16 cellular contexts compared by ENCODE assay signal in genomic region chr1:55286851-55287602, GRCh38.
DNase-seq lines count a peak whose midpoint lies in the region; ATAC-seq and TF ChIP-seq lines count a peak whose summit lies in the region.
"Had no signal": no experiment of that assay in that cellular context is flagged by ENCODE, and none has a peak within 500 bp of the region (broad histone marks: within the 10 kb centered on the region; RNA-seq: fewer than 3 reads in every experiment).

No MANE protein-coding gene starts in this region.

- H3K4me1 ChIP-seq in foreskin keratinocyte, result no peaks in the 10 kb centered on the region
- H3K4me1 ChIP-seq: Peyer's patch had no signal

- H3K27me3 ChIP-seq in foreskin keratinocyte, result no peaks in the 10 kb centered on the region
- H3K27me3 ChIP-seq: Peyer's patch had no signal

- no peaks in the 10 kb centered on the region for H3K36me3 Mint-ChIP-seq in activated T-helper 1 cell treated with anti-CD3 and anti-CD28 coated beads, Interleukin-12 subunit alpha, Interleukin-12 subunit beta, Interleukin-2, Interleukin-4 antibody, amounts not matched to agents 30 ng/mL and 10 ng/mL and 1 ng/mL, durations not matched to agents 14 hours and 24 hours and 36 hours (ENCODE audit: low read depth)
- H3K36me3 Mint-ChIP-seq in memory B cell, result no peaks in the 10 kb centered on the region

- H3K4me3 Mint-ChIP-seq in activated T-helper 1 cell treated with anti-CD3 and anti-CD28 coated beads, Interleukin-12 subunit alpha, Interleukin-12 subunit beta, Interleukin-2, Interleukin-4 antibody, amounts not matched to agents 30 ng/mL and 10 ng/mL and 1 ng/mL, durations not matched to agents 14 hours and 24 hours and 36 hours, result no peak overlapping the region
- H3K4me3 Mint-ChIP-seq in memory B cell, result peak overlapping the region; percentile 84
- H3K4me3 Mint-ChIP-seq: dendritic cell treated with granulocyte-macrophage colony-stimulating factor and Interleukin-4, amounts not matched to agents 40 ng/mL and 50 ng/mL, for 4 days; nephron had no signal

- H3K4me1 Mint-ChIP-seq in activated T-helper 1 cell treated with anti-CD3 and anti-CD28 coated beads, Interleukin-12 subunit alpha, Interleukin-12 subunit beta, Interleukin-2, Interleukin-4 antibody, amounts not matched to agents 30 ng/mL and 10 ng/mL and 1 ng/mL, durations not matched to agents 14 hours and 24 hours and 36 hours (ENCODE audit: low read depth), result peaks cover 14% of the 10 kb centered on the region
- H3K4me1 Mint-ChIP-seq in memory B cell, result peaks cover 15% of the 10 kb centered on the region

- intact Hi-C loops in activated T-helper 1 cell treated with anti-CD3 and anti-CD28 coated beads, Interleukin-12 subunit alpha, Interleukin-12 subunit beta, Interleukin-2, Interleukin-4 antibody, amounts not matched to agents 30 ng/mL and 10 ng/mL and 1 ng/mL, durations not matched to agents 14 hours and 24 hours and 36 hours (cut with micrococcal nuclease), result loop anchor here (5.0 kb wide), 1 partner anchor 605 kb away; no protein-coding TSS in a partner anchor

- TF ChIP-seq CTCF in foreskin keratinocyte (conservative IDR thresholded peaks at IDR 0.05), result no peak

- peaks cover 6% of the 10 kb centered on the region for H3K27me3 Mint-ChIP-seq in activated T-helper 1 cell treated with anti-CD3 and anti-CD28 coated beads, Interleukin-12 subunit alpha, Interleukin-12 subunit beta, Interleukin-2, Interleukin-4 antibody, amounts not matched to agents 30 ng/mL and 10 ng/mL and 1 ng/mL, durations not matched to agents 14 hours and 24 hours and 36 hours (ENCODE audit: insufficient read depth)
- peaks cover 2% of the 10 kb centered on the region for H3K27me3 Mint-ChIP-seq in memory B cell

- DNase-seq in SKM-1 (lab: John Stamatoyannopoulos, UW; ENCODE audit: unreplicated experiment), result peak; percentile 10
- no peak for DNase-seq in SKM-1 treated with dmso at 0.1 percent for 144 hours (lab: John Stamatoyannopoulos, UW; ENCODE audit: unreplicated experiment)
- peak; percentile 23 for DNase-seq in EL
- no peak for DNase-seq in activated T-helper 1 cell treated with anti-CD3 and anti-CD28 coated beads, Interleukin-12 subunit alpha, Interleukin-12 subunit beta, Interleukin-2, Interleukin-4 antibody, amounts not matched to agents 30 ng/mL and 10 ng/mL and 1 ng/mL, durations not matched to agents 14 hours and 24 hours and 36 hours (ENCODE audit: low spot score)
- no peak for DNase-seq in memory B cell (ENCODE audit: low spot score in 2 of 2)
- no peak for DNase-seq in foreskin keratinocyte
- DNase-seq: H7, NCI-H187 treated with DMSO at 0.1 percent for 48 hours, Peyer's patch, retina, T-helper 1 cell had no signal

- H3K9me3 Mint-ChIP-seq in activated T-helper 1 cell treated with anti-CD3 and anti-CD28 coated beads, Interleukin-12 subunit alpha, Interleukin-12 subunit beta, Interleukin-2, Interleukin-4 antibody, amounts not matched to agents 30 ng/mL and 10 ng/mL and 1 ng/mL, durations not matched to agents 14 hours and 24 hours and 36 hours, result no peaks in the 10 kb centered on the region
- H3K9me3 Mint-ChIP-seq in memory B cell, result no peaks in the 10 kb centered on the region
- H3K9me3 Mint-ChIP-seq: dendritic cell treated with granulocyte-macrophage colony-stimulating factor and Interleukin-4, amounts not matched to agents 40 ng/mL and 50 ng/mL, for 4 days; nephron had no signal

- ATAC-seq in memory B cell (ENCODE audit: low read depth) (no peak), foreskin keratinocyte (no peak), HG02759 (IDR thresholded peaks at IDR 0.05; ENCODE audit: unreplicated experiment) (no peak), HG03280 (IDR thresholded peaks at IDR 0.05; ENCODE audit: unreplicated experiment) (no peak)

- H3K27ac ChIP-seq in foreskin keratinocyte, result no peak overlapping the region
- H3K27ac ChIP-seq: 22Rv1, Peyer's patch had no signal

- peak overlapping the region; percentile 22 for H3K27ac Mint-ChIP-seq in activated T-helper 1 cell treated with anti-CD3 and anti-CD28 coated beads, Interleukin-12 subunit alpha, Interleukin-12 subunit beta, Interleukin-2, Interleukin-4 antibody, amounts not matched to agents 30 ng/mL and 10 ng/mL and 1 ng/mL, durations not matched to agents 14 hours and 24 hours and 36 hours
- H3K27ac Mint-ChIP-seq in memory B cell, result peak overlapping the region; percentile 42
- H3K27ac Mint-ChIP-seq: dendritic cell treated with granulocyte-macrophage colony-stimulating factor and Interleukin-4, amounts not matched to agents 40 ng/mL and 50 ng/mL, for 4 days; nephron had no signal

Comparison
In these comparisons a context has a peak if more than half of its experiments do, and no peak if none do; other contexts are left out.
1. DNase-seq: peak in SKM-1 (single experiment) and EL (single experiment); none in SKM-1 treated with dmso at 0.1 percent for 144 hours (single experiment), activated T-helper 1 cell treated with anti-CD3 and anti-CD28 coated beads, Interleukin-12 subunit alpha, Interleukin-12 subunit beta, Interleukin-2, Interleukin-4 antibody, amounts not matched to agents 30 ng/mL and 10 ng/mL and 1 ng/mL, durations not matched to agents 14 hours and 24 hours and 36 hours (single experiment), memory B cell (0 of 2) and foreskin keratinocyte (0 of 2).